ENCODE assay signal across 14 cellular contexts in genomic region chr3:25424238-25425013, GRCh38. TPM values are rescaled to one million over a fixed set of nuclear protein-coding genes. Genes with fewer than 3 reads are reported as not detected.
DNase-seq lines count a peak whose midpoint lies in the region; ATAC-seq and TF ChIP-seq lines count a peak whose summit lies in the region.
"Had no signal": no experiment of that assay in that cellular context is flagged by ENCODE, and none has a peak within 500 bp of the region (broad histone marks: within the 10 kb centered on the region; RNA-seq: fewer than 3 reads in every experiment).

No MANE protein-coding gene starts in this region.

- ATAC-seq in activated CD8-positive, alpha-beta memory T cell treated with anti-CD3 and anti-CD28 coated beads, Interleukin-2, amount 10 ng/mL, durations not matched to agents 7 days and 5 days: no peak

- no peak for TF ChIP-seq CTCF in Calu3 (IDR thresholded peaks at IDR 0.05; ENCODE audit: unreplicated experiment)
- TF ChIP-seq CTCF in RWPE1 (conservative IDR thresholded peaks at IDR 0.05; ENCODE audit: low read depth): no peak
- no peak for TF ChIP-seq CTCF in esophagus muscularis mucosa (IDR thresholded peaks at IDR 0.05)
- no peak for TF ChIP-seq CTCF in BE2C (IDR thresholded peaks at IDR 0.05; ENCODE audit: low read depth, low read length)

- no peak for TF ChIP-seq EP300 in esophagus muscularis mucosa (IDR thresholded peaks at IDR 0.05)

- peak overlapping the region; percentile 33 for H2AFZ ChIP-seq in neuronal stem cell (ENCODE audit: low read length)
- H2AFZ ChIP-seq: parathyroid adenoma had no signal

- H3K27ac ChIP-seq in RWPE1 (peak overlapping the region; percentile 50), esophagus muscularis mucosa (replicated peaks in 1 of 4) (peak overlapping the region; percentile 40 to 94 (median 70)), neuronal stem cell (replicated peaks; ENCODE audit: low read length) (no peak overlapping the region)
- H3K27ac ChIP-seq: adrenal gland, parathyroid adenoma had no signal

- peaks cover 59% of the 10 kb centered on the region for H3K4me1 Mint-ChIP-seq in Calu3 (ENCODE audit: low read depth, unreplicated experiment)
- H3K4me1 Mint-ChIP-seq in activated CD8-positive, alpha-beta memory T cell treated with anti-CD3 and anti-CD28 coated beads, Interleukin-2, amount 10 ng/mL, durations not matched to agents 7 days and 5 days: peaks cover 3% of the 10 kb centered on the region

- peaks cover 5 to 56% (median 46%) of the 10 kb centered on the region in 4 donors for H3K4me1 ChIP-seq in esophagus muscularis mucosa
- peaks cover 19 to 34% of the 10 kb centered on the region in 2 donors for H3K4me1 ChIP-seq in neuronal stem cell (ENCODE audit: control insufficient read depth in 2 of 2, insufficient read depth in 1 of 2, low read depth in 1 of 2, low read length in 2 of 2)
- no peaks in the 10 kb centered on the region for H3K4me1 ChIP-seq in BE2C
- H3K4me1 ChIP-seq: parathyroid adenoma had no signal

- CTCF ChIA-PET in Calu3 (lab: Charles Lee): interaction anchor here (0.6 to 3.1 kb wide), 3 partner anchors 12 to 118 kb away, joined by 3 to 8 read pairs (median 4); no protein-coding TSS in a partner anchor
- CTCF ChIA-PET in RWPE1 (lab: Yijun Ruan, JAX): no interaction called here
- CTCF ChIA-PET in activated CD8-positive, alpha-beta memory T cell treated with anti-CD3 and anti-CD28 coated beads, Interleukin-2, amount 10 ng/mL, durations not matched to agents 7 days and 5 days (lab: Charles Lee): no interaction called here

- no peak for TF ChIP-seq POLR2A in esophagus muscularis mucosa (IDR thresholded peaks at IDR 0.05; ENCODE audit: low read depth)

- H3K9me3 Mint-ChIP-seq in Calu3 (ENCODE audit: low read depth, unreplicated experiment): peaks cover 2% of the 10 kb centered on the region
- no peaks in the 10 kb centered on the region for H3K9me3 Mint-ChIP-seq in activated CD8-positive, alpha-beta memory T cell treated with anti-CD3 and anti-CD28 coated beads, Interleukin-2, amount 10 ng/mL, durations not matched to agents 7 days and 5 days (ENCODE audit: low read depth)

- H3K27me3 Mint-ChIP-seq in Calu3 (ENCODE audit: unreplicated experiment): no peaks in the 10 kb centered on the region
- peaks cover 42% of the 10 kb centered on the region for H3K27me3 Mint-ChIP-seq in activated CD8-positive, alpha-beta memory T cell treated with anti-CD3 and anti-CD28 coated beads, Interleukin-2, amount 10 ng/mL, durations not matched to agents 7 days and 5 days

- no peak overlapping the region for H2BK12ac ChIP-seq in neuronal stem cell (ENCODE audit: low read length)

- H2AK5ac ChIP-seq in neuronal stem cell (ENCODE audit: low read depth, low read length): no peak overlapping the region

- H3K36me3 ChIP-seq in esophagus muscularis mucosa: no peaks in the 10 kb centered on the region
- no peaks in the 10 kb centered on the region for H3K36me3 ChIP-seq in neuronal stem cell (replicated peaks in 1 of 2; ENCODE audit: control insufficient read depth in 2 of 2, insufficient read depth in 2 of 2, low read length in 2 of 2)
- H3K36me3 ChIP-seq in BE2C: no peaks in the 10 kb centered on the region
- H3K36me3 ChIP-seq: adrenal gland had no signal

- H3K27ac Mint-ChIP-seq in Calu3 (ENCODE audit: unreplicated experiment): peak overlapping the region; percentile 85
- no peak overlapping the region for H3K27ac Mint-ChIP-seq in activated CD8-positive, alpha-beta memory T cell treated with anti-CD3 and anti-CD28 coated beads, Interleukin-2, amount 10 ng/mL, durations not matched to agents 7 days and 5 days

- H3K4ac ChIP-seq in neuronal stem cell (ENCODE audit: low read length): no peak overlapping the region

- no peaks in the 10 kb centered on the region for H3K9me3 ChIP-seq in esophagus muscularis mucosa
- no peaks in the 10 kb centered on the region for H3K9me3 ChIP-seq in neuronal stem cell (replicated peaks in 1 of 2; ENCODE audit: control insufficient read depth in 2 of 2, insufficient read depth in 1 of 2, low read depth in 1 of 2, low read length in 2 of 2)
- no peaks in the 10 kb centered on the region for H3K9me3 ChIP-seq in BE2C
- H3K9me3 ChIP-seq: adrenal gland had no signal

- POLR2A ChIA-PET in RWPE1 (lab: Yijun Ruan, JAX; ENCODE audit: low non-redundant PET): no interaction called here

- no peak overlapping the region for H3K23ac ChIP-seq in neuronal stem cell (ENCODE audit: low read depth, low read length, poor library complexity)

- 40% methylated on average over 8 of the region's 8 CpGs for WGBS in esophagus muscularis mucosa
- no CpG with 5 or more reads among the region's 8 CpGs for WGBS in neuronal stem cell (ENCODE audit: extremely low coverage in 2 of 2, insufficient read length in 2 of 2, insufficient replicate concordance in 1 of 2), 2 donors

- H3K27me3 ChIP-seq in esophagus muscularis mucosa (no peaks in the 10 kb centered on the region), neuronal stem cell (ENCODE audit: control insufficient read depth in 3 of 3, insufficient read depth in 3 of 3, low read depth in 1 of 3, low read length in 3 of 3) (no peaks in the 10 kb centered on the region), BE2C (peaks cover 15% of the 10 kb centered on the region)
- H3K27me3 ChIP-seq: adrenal gland had no signal

- H3K36me3 Mint-ChIP-seq in Calu3 (ENCODE audit: insufficient read depth, unreplicated experiment): peaks cover 40% of the 10 kb centered on the region
- H3K36me3 Mint-ChIP-seq in activated CD8-positive, alpha-beta memory T cell treated with anti-CD3 and anti-CD28 coated beads, Interleukin-2, amount 10 ng/mL, durations not matched to agents 7 days and 5 days: no peaks in the 10 kb centered on the region

- no peak overlapping the region for H2BK120ac ChIP-seq in neuronal stem cell (ENCODE audit: low read depth, low read length)

- H3K79me1 ChIP-seq in neuronal stem cell (ENCODE audit: low read depth, low read length): no peaks in the 10 kb centered on the region

- no peak overlapping the region for H4K91ac ChIP-seq in neuronal stem cell (ENCODE audit: low read depth, low read length, poor library complexity)

- no peak overlapping the region for H4K8ac ChIP-seq in neuronal stem cell (ENCODE audit: low read depth, low read length)

- no peak overlapping the region for H3K4me2 ChIP-seq in neuronal stem cell (ENCODE audit: insufficient read depth, low read length, poor library complexity, severe bottlenecking)

- H2BK15ac ChIP-seq in neuronal stem cell (ENCODE audit: low read length): no peak overlapping the region

- intact Hi-C loops in Calu3 (cut with micrococcal nuclease; ENCODE audit: unreplicated experiment) (loop anchor here (5.0 kb wide), 1 partner anchor 402 kb away; no protein-coding TSS in a partner anchor), esophagus muscularis mucosa (cut with DNase I) (loop anchor here (5.0 to 10.0 kb wide), 5 partner anchors 168 to 592 kb away; no protein-coding TSS in a partner anchor)

- no peak overlapping the region for H3K18ac ChIP-seq in neuronal stem cell (ENCODE audit: low read length)

- peak overlapping the region; percentile 32 for H3K4me3 Mint-ChIP-seq in Calu3 (ENCODE audit: low read depth, unreplicated experiment)
- H3K4me3 Mint-ChIP-seq in activated CD8-positive, alpha-beta memory T cell treated with anti-CD3 and anti-CD28 coated beads, Interleukin-2, amount 10 ng/mL, durations not matched to agents 7 days and 5 days: no peak overlapping the region

- no peak overlapping the region for H2BK5ac ChIP-seq in neuronal stem cell (ENCODE audit: low read length)

- H3K9ac ChIP-seq in neuronal stem cell (ENCODE audit: low read depth, low read length, poor library complexity): no peak overlapping the region
- H3K9ac ChIP-seq: parathyroid adenoma had no signal

- H3K14ac ChIP-seq in neuronal stem cell (ENCODE audit: low read length): no peak overlapping the region

- no TSS peak for BruUV-seq in Calu3 (replicated peaks; lab: Mats Ljungman, UMichigan)

- DNase-seq in Calu3 (no peak), RWPE1 (ENCODE audit: low spot score) (peak; percentile 65), esophagus muscularis mucosa (ENCODE audit: extremely low spot score) (no peak), neuronal stem cell (ENCODE audit: low spot score) (no peak), Kasumi-1 (lab: John Stamatoyannopoulos, UW) (no peak), BE2C (no peak)
- DNase-seq in activated CD8-positive, alpha-beta memory T cell treated with anti-CD3 and anti-CD28 coated beads, Interleukin-2, amount 10 ng/mL, durations not matched to agents 7 days and 5 days: no peak
- DNase-seq in stimulated activated naive CD4-positive, alpha-beta T cell (lab: John Stamatoyannopoulos, UW): no peak
- DNase-seq: adrenal gland, DMS79 treated with DMSO at 0.1 percent for 48 hours, NCI-H774, SIG-M5 had no signal

- H3K4me3 ChIP-seq in esophagus muscularis mucosa (no peak overlapping the region), neuronal stem cell (ENCODE audit: low read length in 2 of 2) (no peak overlapping the region), BE2C (ENCODE audit: low read depth, low read length) (no peak overlapping the region)
- H3K4me3 ChIP-seq: adrenal gland, lung had no signal

RNA-seq across cellular contexts. Expression of gene RARB, which starts 3.6 kb away (rescaled TPM):
- total RNA-seq in Calu3 (2022) (29.8 and 31.3 TPM in 2 replicates), esophagus muscularis mucosa (10 to 100 TPM; 29.2 to 51.9 (median 40.9) TPM)
- 0.96 TPM for polyA plus RNA-seq in neuronal stem cell (2013, experiment 1 of 2)
- 1.00 TPM for polyA plus RNA-seq in neuronal stem cell (2013, experiment 2 of 2)
- total RNA-seq in activated CD8-positive, alpha-beta memory T cell treated with anti-CD3 and anti-CD28 coated beads, Interleukin-2, amount 10 ng/mL, durations not matched to agents 7 days and 5 days: not detected
- not detected for polyA plus RNA-seq in BE2C (2012; ENCODE audit: insufficient read depth, insufficient read length, low read depth)

Comparison
In these comparisons a context has a peak if more than half of its experiments do, and no peak if none do; other contexts are left out.
1. RNA of gene RARB, which starts 3.6 kb away (total RNA-seq): 29.2 to 51.9 TPM in esophagus muscularis mucosa and 29.8 to 31.3 TPM in Calu3; not detected in activated CD8-positive, alpha-beta memory T cell treated with anti-CD3 and anti-CD28 coated beads, Interleukin-2, amount 10 ng/mL, durations not matched to agents 7 days and 5 days; every median in the first group is over 10 times any median in the second.